9 cellular contexts compared by ENCODE assay signal in the genomic region with DNA sequence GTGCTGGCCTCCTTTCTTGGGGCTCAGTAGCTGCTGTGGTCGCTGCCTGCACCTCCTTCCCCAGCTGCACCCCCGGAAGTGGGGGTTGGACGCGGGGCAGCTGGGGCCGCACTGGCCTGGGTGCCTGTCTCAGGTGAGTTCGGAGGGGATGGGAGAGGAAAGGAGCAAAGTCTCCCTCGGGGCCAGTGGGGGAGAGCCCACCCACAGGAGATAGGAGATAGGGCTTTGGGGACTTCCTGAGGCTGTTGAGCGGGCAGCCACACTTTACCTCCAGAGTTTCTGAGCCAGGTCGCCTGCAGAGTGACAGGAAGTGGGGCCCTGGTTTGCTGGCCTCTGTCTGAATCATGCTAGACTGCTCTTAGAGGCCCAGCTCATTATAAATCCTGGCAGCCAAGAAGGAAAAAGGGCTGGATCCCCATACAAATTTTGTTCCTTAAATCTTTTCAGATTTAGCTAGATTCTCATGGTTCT. TPM values are rescaled to one million over a fixed set of nuclear protein-coding genes. Genes with fewer than 3 reads are reported as not detected.
DNase-seq lines count a peak whose midpoint lies in the region; ATAC-seq and TF ChIP-seq lines count a peak whose summit lies in the region.
"Had no signal": no experiment of that assay in that cellular context is flagged by ENCODE, and none has a peak within 500 bp of the region (broad histone marks: within the 10 kb centered on the region; RNA-seq: fewer than 3 reads in every experiment).

No MANE protein-coding gene starts in this region.

- H3K79me2 ChIP-seq in DOHH2 (ENCODE audit: control insufficient read depth, low read length): peaks cover 98% of the 10 kb centered on the region

- POLR2A ChIA-PET in activated CD4-positive, alpha-beta memory T cell treated with anti-CD3 and anti-CD28 coated beads for 36 hours (lab: Charles Lee): interaction anchor here (0.9 to 2.8 kb wide), 8 partner anchors 8 to 61 kb away, joined by 3 to 20 read pairs (median 10); a partner anchor contains a TSS

- peaks cover 93% of the 10 kb centered on the region for H3K4me1 Mint-ChIP-seq in activated CD4-positive, alpha-beta memory T cell treated with anti-CD3 and anti-CD28 coated beads for 36 hours (ENCODE audit: low read depth)
- peaks cover 72 to 88% (median 84%) of the 10 kb centered on the region in 3 donors for H3K4me1 Mint-ChIP-seq in naive B cell

- no peaks in the 10 kb centered on the region for H3K9me2 ChIP-seq in DOHH2 (replicated peaks; ENCODE audit: control insufficient read depth, low read length)

- peaks cover 85% of the 10 kb centered on the region for H3K4me1 ChIP-seq in DOHH2 (ENCODE audit: control insufficient read depth, low read length)

- peak overlapping the region; percentile 93 for H3K27ac Mint-ChIP-seq in activated CD4-positive, alpha-beta memory T cell treated with anti-CD3 and anti-CD28 coated beads for 36 hours
- H3K27ac Mint-ChIP-seq in naive B cell: peak overlapping the region; percentile 63 to 90 (median 82)

- H4K20me1 ChIP-seq in DOHH2 (ENCODE audit: control insufficient read depth, insufficient read depth, low read depth, low read length): peaks cover 10% of the 10 kb centered on the region; the same call in 1 of the 2 replicates

- H3K27me3 ChIP-seq in DOHH2 (ENCODE audit: control insufficient read depth, low read length): no peaks in the 10 kb centered on the region

- H3K36me3 ChIP-seq in DOHH2 (ENCODE audit: control insufficient read depth, low read length): peaks cover 21% of the 10 kb centered on the region

- H3F3A ChIP-seq in DOHH2 (ENCODE audit: control insufficient read depth, insufficient read depth): peaks cover 34% of the 10 kb centered on the region

- intact Hi-C loops in activated CD4-positive, alpha-beta memory T cell treated with anti-CD3 and anti-CD28 coated beads for 36 hours (cut with micrococcal nuclease): loop anchor here (1.0 kb wide), 3 partner anchors 8 to 57 kb away; a partner anchor contains a TSS

- H3K4me3 Mint-ChIP-seq in activated CD4-positive, alpha-beta memory T cell treated with anti-CD3 and anti-CD28 coated beads for 36 hours: peak overlapping the region; percentile 75
- peak overlapping the region; percentile 37 to 91 (median 67) for H3K4me3 Mint-ChIP-seq in naive B cell

- H3K36me3 Mint-ChIP-seq in activated CD4-positive, alpha-beta memory T cell treated with anti-CD3 and anti-CD28 coated beads for 36 hours: peaks cover 20% of the 10 kb centered on the region
- H3K36me3 Mint-ChIP-seq in naive B cell: no peaks in the 10 kb centered on the region

- no peaks in the 10 kb centered on the region for H3K9me3 ChIP-seq in DOHH2 (ENCODE audit: control insufficient read depth, insufficient read depth, low read length)

- peak; percentile 80 for DNase-seq in activated CD4-positive, alpha-beta memory T cell treated with anti-CD3 and anti-CD28 coated beads for 36 hours
- DNase-seq in naive B cell: peak; percentile 33
- DNase-seq in middle frontal gyrus (ENCODE audit: extremely low spot score, low spot score): no peak
- DNase-seq in AG08396 (ENCODE audit: low spot score): no peak
- no peak for DNase-seq in NCI-H510A (lab: John Stamatoyannopoulos, UW)

- CTCF ChIA-PET in activated CD4-positive, alpha-beta memory T cell treated with anti-CD3 and anti-CD28 coated beads for 36 hours (lab: Charles Lee): interaction anchor here (0.6 to 5.0 kb wide), 8 partner anchors 15 to 139 kb away, joined by 3 to 36 read pairs (median 6); no protein-coding TSS in a partner anchor

- no peaks in the 10 kb centered on the region for H3K9me3 Mint-ChIP-seq in activated CD4-positive, alpha-beta memory T cell treated with anti-CD3 and anti-CD28 coated beads for 36 hours
- H3K9me3 Mint-ChIP-seq in naive B cell: no peaks in the 10 kb centered on the region

- H3K27me3 Mint-ChIP-seq in activated CD4-positive, alpha-beta memory T cell treated with anti-CD3 and anti-CD28 coated beads for 36 hours: no peaks in the 10 kb centered on the region
- no peaks in the 10 kb centered on the region for H3K27me3 Mint-ChIP-seq in naive B cell

- H3K27ac ChIP-seq in DOHH2 (ENCODE audit: low read depth, low read length): peak overlapping the region; percentile 74

- ATAC-seq in GM21360 (IDR thresholded peaks at IDR 0.05; ENCODE audit: unreplicated experiment): peak; percentile 48
- peak; percentile 52 for ATAC-seq in HG03520 (IDR thresholded peaks at IDR 0.05; ENCODE audit: unreplicated experiment)
- peak in 1 of 2 donors; percentile 20 for ATAC-seq in naive B cell (ENCODE audit: low read depth in 2 of 2)

- H3K4me3 ChIP-seq in DOHH2 (ENCODE audit: low read length): peak overlapping the region; percentile 67
- H3K4me3 ChIP-seq: skin epidermis had no signal

- H3K4me2 ChIP-seq in DOHH2 (ENCODE audit: low read length): peak overlapping the region; percentile 86

- TF ChIP-seq CTCF in DOHH2 (IDR thresholded peaks at IDR 0.05; ENCODE audit: low read depth, low read length, poor library complexity, severe bottlenecking): no peak

RNA-seq across cellular contexts. Expression of a gene that starts 8.1 kb away (rescaled TPM):
- total RNA-seq in activated CD4-positive, alpha-beta memory T cell treated with anti-CD3 and anti-CD28 coated beads for 36 hours: 10 to 100 TPM; 38.9 to 40.4 TPM
- 10 to 100 TPM; 35.4 to 69.2 (median 66.6) TPM for polyA plus RNA-seq in naive B cell (ENCODE audit: low read depth in 6 of 6)

Comparison
In these comparisons a context has a peak if more than half of its experiments do, and no peak if none do; other contexts are left out.
1. DNase-seq: peak in activated CD4-positive, alpha-beta memory T cell treated with anti-CD3 and anti-CD28 coated beads for 36 hours (single experiment) and naive B cell (single experiment); none in middle frontal gyrus (single experiment), AG08396 (single experiment) and NCI-H510A (single experiment).